ENCODE assay signal across 8 cellular contexts in genomic region chr12:12985817-12986408, GRCh38. TPM values are rescaled to one million over a fixed set of nuclear protein-coding genes. Genes with fewer than 3 reads are reported as not detected.
A peak's percentile ranks its signal among the peaks of the same experiment; 100 is the strongest.
DNase-seq lines count a peak whose midpoint lies in the region; ATAC-seq, FAIRE-seq and TF ChIP-seq lines count a peak whose summit lies in the region.

No MANE protein-coding gene starts in this region.

- peaks cover 21% of the 10 kb centered on the region for H3K4me1 ChIP-seq in Caco-2
- no peaks in the 10 kb centered on the region for H3K4me1 ChIP-seq in HepG2 (ENCODE audit: insufficient read depth, low read length)

- H3K9ac ChIP-seq in HepG2 (ENCODE audit: insufficient read depth, low read depth, low read length): no peak overlapping the region

- H2AFZ ChIP-seq in HepG2 (ENCODE audit: low read length): no peak overlapping the region

- H3K27ac ChIP-seq in HepG2 (ENCODE audit: extremely low read length, insufficient read depth, low read length) (no peak overlapping the region), coronary artery (no peak overlapping the region)

- no peak overlapping the region for H3K4me2 ChIP-seq in HepG2 (ENCODE audit: low read depth, low read length)

- DNase-seq in Caco-2: peak in 1 of 2 experiments; percentile 59
- DNase-seq in HEK293T (ENCODE audit: extremely low spot score): peak; percentile 72
- peak; percentile 11 for DNase-seq in HepG2 (ENCODE audit: low spot score)
- DNase-seq in COR-L47 (lab: John Stamatoyannopoulos, UW): no peak
- no peak for DNase-seq in coronary artery (ENCODE audit: low spot score)
- no peak for DNase-seq in superior temporal gyrus (ENCODE audit: extremely low spot score)

- no peak overlapping the region for H3K27ac Mint-ChIP-seq in Caco-2 (ENCODE audit: unreplicated experiment)
- H3K27ac Mint-ChIP-seq in activated T-helper 17 cell treated with anti-CD3 and anti-CD28 coated beads, Interleukin-2, amount 50 U/mL, for 72 hours: no peak overlapping the region

- peak; percentile 51 for FAIRE-seq in HepG2 (lab: Jason Lieb, UNC)

- TF ChIP-seq CTCF in Caco-2 (IDR thresholded peaks at IDR 0.05; ENCODE audit: insufficient read depth in 1 of 2, low read depth in 1 of 2, low read length in 1 of 2, severe bottlenecking in 1 of 2, unreplicated experiment in 1 of 2) (peak; percentile 63 to 65), HepG2 (CRISPR knock-in tag; IDR thresholded peaks at IDR 0.05) (peak; percentile 60), coronary artery (IDR thresholded peaks at IDR 0.05) (no peak)

- no peaks in the 10 kb centered on the region for H4K20me1 ChIP-seq in HepG2 (ENCODE audit: insufficient read depth, low read length)

- TF ChIP-seq RAD21 in HepG2 (CRISPR knock-in tag; IDR thresholded peaks at IDR 0.05): no peak

- no peak overlapping the region for H3K4me3 Mint-ChIP-seq in Caco-2 (ENCODE audit: unreplicated experiment)
- no peak overlapping the region for H3K4me3 Mint-ChIP-seq in activated T-helper 17 cell treated with anti-CD3 and anti-CD28 coated beads, Interleukin-2, amount 50 U/mL, for 72 hours

- 100% methylated on average over 2 of the region's 4 CpGs for WGBS in HepG2 (ENCODE audit: low lambda C conversion rate)

- H3K4me3 ChIP-seq in Caco-2 (ENCODE audit: low read depth, low read length) (no peak overlapping the region), HepG2 (replicated peaks in 1 of 3; ENCODE audit: insufficient read depth in 1 of 3, low read depth in 2 of 3, low read length in 3 of 3) (no peak overlapping the region), coronary artery (no peak overlapping the region)

- H3K9me3 ChIP-seq in Caco-2: no peaks in the 10 kb centered on the region
- no peaks in the 10 kb centered on the region for H3K9me3 ChIP-seq in HepG2 (ENCODE audit: low read length)

- no peaks in the 10 kb centered on the region for H3K27me3 Mint-ChIP-seq in Caco-2 (ENCODE audit: insufficient read depth, unreplicated experiment)
- H3K27me3 Mint-ChIP-seq in activated T-helper 17 cell treated with anti-CD3 and anti-CD28 coated beads, Interleukin-2, amount 50 U/mL, for 72 hours: no peaks in the 10 kb centered on the region

- POLR2A ChIA-PET in Caco-2 (lab: Charles Lee): no interaction called here
- POLR2A ChIA-PET in HEK293T (lab: Yijun Ruan, JAX): no interaction called here
- POLR2A ChIA-PET in HepG2 (lab: Yijun Ruan, JAX): no interaction called here

- no peaks in the 10 kb centered on the region for H3K79me2 ChIP-seq in HepG2 (ENCODE audit: insufficient read depth, low read length)

- H3K4me1 Mint-ChIP-seq in Caco-2 (ENCODE audit: low read depth, unreplicated experiment): peaks cover 10% of the 10 kb centered on the region
- H3K4me1 Mint-ChIP-seq in activated T-helper 17 cell treated with anti-CD3 and anti-CD28 coated beads, Interleukin-2, amount 50 U/mL, for 72 hours: no peaks in the 10 kb centered on the region

- H3K36me3 ChIP-seq in Caco-2 (ENCODE audit: control insufficient read depth, insufficient read depth, low read length) (peaks cover 9% of the 10 kb centered on the region; the same call in 1 of the 2 replicates), HepG2 (replicated peaks in 1 of 2; ENCODE audit: control insufficient read depth in 1 of 2, insufficient read depth in 2 of 2, low read length in 2 of 2) (peaks cover 19 to 59% of the 10 kb centered on the region in 2 experiments)

- H3K9me3 Mint-ChIP-seq in Caco-2 (ENCODE audit: unreplicated experiment): no peaks in the 10 kb centered on the region
- H3K9me3 Mint-ChIP-seq in activated T-helper 17 cell treated with anti-CD3 and anti-CD28 coated beads, Interleukin-2, amount 50 U/mL, for 72 hours: no peaks in the 10 kb centered on the region

- CTCF ChIA-PET in Caco-2 (lab: Charles Lee): interaction anchor here (0.6 to 1.5 kb wide), 7 partner anchors 10 to 240 kb away, joined by 3 to 10 read pairs (median 3); no protein-coding TSS in a partner anchor
- CTCF ChIA-PET in HEK293T (lab: Yijun Ruan, JAX): interaction anchor here (0.6 to 2.5 kb wide), 15 partner anchors 9 to 228 kb away, joined by 3 to 17 read pairs (median 3); no protein-coding TSS in a partner anchor
- CTCF ChIA-PET in HepG2 (lab: Yijun Ruan, JAX; ENCODE audit: low intra/inter-chr PET ratio, low total read pairs): interaction anchor here (1.1 kb wide), 1 partner anchor 226 kb away, joined by 4 read pairs; no protein-coding TSS in a partner anchor

- in situ Hi-C loops in HepG2 (cut with HindIII; ENCODE audit: extremely low pct_ligation_motif_present, low pct_unique_long_range_greater_than_20kb): no loop called here

- peak; percentile 65 for ATAC-seq in activated T-helper 17 cell treated with anti-CD3 and anti-CD28 coated beads, Interleukin-2, amount 50 U/mL, for 72 hours (replicated peaks)
- ATAC-seq in HepG2 (peak; percentile 99), HG03159 (IDR thresholded peaks at IDR 0.05; ENCODE audit: unreplicated experiment) (no peak)

- TF ChIP-seq EP300 in HepG2 (IDR thresholded peaks at IDR 0.05; ENCODE audit: low read depth in 2 of 2, low read length in 2 of 2) (no peak), HepG2 (CRISPR knock-in tag; IDR thresholded peaks at IDR 0.05; ENCODE audit: borderline replicate concordance) (no peak)

- H3K27me3 ChIP-seq in Caco-2 (replicated peaks; ENCODE audit: control insufficient read depth, insufficient read depth, low read length) (no peaks in the 10 kb centered on the region), HepG2 (ENCODE audit: control insufficient read depth in 1 of 2, insufficient read depth in 2 of 2, low read length in 2 of 2) (no peaks in the 10 kb centered on the region)

- BruUV-seq in Caco-2 (replicated peaks; lab: Mats Ljungman, UMichigan) (no TSS peak), HepG2 (replicated peaks; lab: Mats Ljungman, UMichigan) (no TSS peak)

- intact Hi-C loops in Caco-2 (cut with micrococcal nuclease; ENCODE audit: unreplicated experiment): no loop called here
- intact Hi-C loops in HepG2 (cut with micrococcal nuclease; ENCODE audit: unreplicated experiment): loop anchor here (2.0 kb wide), 1 partner anchor 227 kb away; no protein-coding TSS in a partner anchor

- TF ChIP-seq POLR2A in HepG2 (IDR thresholded peaks at IDR 0.05; ENCODE audit: insufficient read depth in 1 of 2, low read depth in 2 of 2, low read length in 2 of 2): no peak

- peaks cover 16% of the 10 kb centered on the region for H3K36me3 Mint-ChIP-seq in Caco-2 (ENCODE audit: insufficient read depth, unreplicated experiment)
- peaks cover 35% of the 10 kb centered on the region for H3K36me3 Mint-ChIP-seq in activated T-helper 17 cell treated with anti-CD3 and anti-CD28 coated beads, Interleukin-2, amount 50 U/mL, for 72 hours (ENCODE audit: low read depth)

RNA-seq across cellular contexts. Expression of gene HEBP1, which starts 14.2 kb away (rescaled TPM):
- total RNA-seq in Caco-2 (2022) (55.2 and 55.8 TPM in 2 replicates), HepG2 (2016; rRNA removed; fragmentation: Illumina TruSeq; extraction: Trizol) (7.8 and 19.0 TPM in 2 replicates)
- total RNA-seq in activated T-helper 17 cell treated with anti-CD3 and anti-CD28 coated beads, Interleukin-2, amount 50 U/mL, for 72 hours: 10 to 100 TPM; 14.4 to 16.3 TPM
- 2.1 and 2.4 TPM in 2 replicates for total RNA-seq in HepG2 (2016; cell fraction: cytosol; rRNA removed; fragmentation: Illumina TruSeq; extraction: Trizol; ENCODE audit: low read depth)
- total RNA-seq in HepG2 (2016; cell fraction: insoluble cytoplasmic fraction; rRNA removed; fragmentation: Illumina TruSeq; extraction: Trizol): 6.6 and 16.8 TPM in 2 replicates
- 9.1 and 9.3 TPM in 2 replicates for total RNA-seq in HepG2 (2016; cell fraction: membrane; rRNA removed; fragmentation: Illumina TruSeq; extraction: Trizol)
- 10.8 and 15.9 TPM in 2 replicates for total RNA-seq in HepG2 (2016; cell fraction: nucleus; rRNA removed; fragmentation: Illumina TruSeq; extraction: Trizol)
- 9.4 and 11.0 TPM in 2 replicates for polyA plus RNA-seq in HepG2 (2011; rRNA removed)
- polyA plus RNA-seq in HepG2 (2011; cell fraction: cytosol; rRNA removed): 10.9 and 12.3 TPM in 2 replicates
- polyA plus RNA-seq in HepG2 (2011; cell fraction: nucleus; rRNA removed): 5.4 and 6.6 TPM in 2 replicates
- 27.4 and 34.8 TPM in 2 replicates for polyA plus RNA-seq in HepG2 (2012)
- polyA plus RNA-seq in HepG2 (2016; cell fraction: cytosol; fragmentation: Illumina TruSeq; extraction: Trizol; ENCODE audit: low read depth): 14.7 and 15.9 TPM in 2 replicates
- polyA plus RNA-seq in HepG2 (2016; cell fraction: insoluble cytoplasmic fraction; fragmentation: Illumina TruSeq; extraction: Trizol; ENCODE audit: low read depth): 48.5 and 53.2 TPM in 2 replicates
- 23.9 TPM in 2 replicates for polyA plus RNA-seq in HepG2 (2016; cell fraction: membrane; fragmentation: Illumina TruSeq; extraction: Trizol; ENCODE audit: low read depth)
- 33.3 and 37.3 TPM in 2 replicates for polyA plus RNA-seq in HepG2 (2016; cell fraction: nucleus; fragmentation: Illumina TruSeq; extraction: Trizol; ENCODE audit: insufficient read depth, low read depth)
- polyA minus RNA-seq in HepG2 (2011; rRNA and poly(A)+ RNA removed; ENCODE audit: low replicate concordance): 10.4 and 24.7 TPM in 2 replicates
- polyA minus RNA-seq in HepG2 (2011; cell fraction: cytosol; rRNA and poly(A)+ RNA removed): 12.1 and 17.4 TPM in 2 replicates
- polyA minus RNA-seq in HepG2 (2011; cell fraction: nucleus; rRNA and poly(A)+ RNA removed): 6.2 and 7.6 TPM in 2 replicates

RNA-seq across cellular contexts. Expression of gene GPRC5D, which starts 33.9 kb away (rescaled TPM):
- total RNA-seq in Caco-2 (2022) (not detected in 2 replicates), HepG2 (2016; rRNA removed; fragmentation: Illumina TruSeq; extraction: Trizol) (not detected in 2 replicates)
- total RNA-seq in activated T-helper 17 cell treated with anti-CD3 and anti-CD28 coated beads, Interleukin-2, amount 50 U/mL, for 72 hours: not detected
- total RNA-seq in HepG2 (2016; cell fraction: cytosol; rRNA removed; fragmentation: Illumina TruSeq; extraction: Trizol; ENCODE audit: low read depth): not detected in 2 replicates
- total RNA-seq in HepG2 (2016; cell fraction: insoluble cytoplasmic fraction; rRNA removed; fragmentation: Illumina TruSeq; extraction: Trizol): not detected in 2 replicates
- total RNA-seq in HepG2 (2016; cell fraction: membrane; rRNA removed; fragmentation: Illumina TruSeq; extraction: Trizol): not detected in 2 replicates
- total RNA-seq in HepG2 (2016; cell fraction: nucleus; rRNA removed; fragmentation: Illumina TruSeq; extraction: Trizol): not detected in 2 replicates
- not detected in 2 replicates for polyA plus RNA-seq in HepG2 (2011; rRNA removed)
- 0.12 TPM in 1 of 2 replicates, not detected in the other for polyA plus RNA-seq in HepG2 (2011; cell fraction: cytosol; rRNA removed)
- polyA plus RNA-seq in HepG2 (2011; cell fraction: nucleus; rRNA removed): not detected in 2 replicates
- polyA plus RNA-seq in HepG2 (2012): 0.31 and 0.55 TPM in 2 replicates
- not detected in 2 replicates for polyA plus RNA-seq in HepG2 (2016; cell fraction: cytosol; fragmentation: Illumina TruSeq; extraction: Trizol; ENCODE audit: low read depth)
- polyA plus RNA-seq in HepG2 (2016; cell fraction: insoluble cytoplasmic fraction; fragmentation: Illumina TruSeq; extraction: Trizol; ENCODE audit: low read depth): not detected in 2 replicates
- not detected in 2 replicates for polyA plus RNA-seq in HepG2 (2016; cell fraction: membrane; fragmentation: Illumina TruSeq; extraction: Trizol; ENCODE audit: low read depth)
- not detected in 2 replicates for polyA plus RNA-seq in HepG2 (2016; cell fraction: nucleus; fragmentation: Illumina TruSeq; extraction: Trizol; ENCODE audit: insufficient read depth, low read depth)
- polyA minus RNA-seq in HepG2 (2011; rRNA and poly(A)+ RNA removed; ENCODE audit: low replicate concordance): not detected in 2 replicates
- polyA minus RNA-seq in HepG2 (2011; cell fraction: cytosol; rRNA and poly(A)+ RNA removed): not detected in 2 replicates
- polyA minus RNA-seq in HepG2 (2011; cell fraction: nucleus; rRNA and poly(A)+ RNA removed): not detected in 2 replicates

RNA-seq across cellular contexts. Expression of gene FAM234B, which starts 58.3 kb away (rescaled TPM):
- total RNA-seq in Caco-2 (2022) (11.2 and 11.4 TPM in 2 replicates), HepG2 (2016; rRNA removed; fragmentation: Illumina TruSeq; extraction: Trizol) (4.2 and 7.8 TPM in 2 replicates)
- total RNA-seq in activated T-helper 17 cell treated with anti-CD3 and anti-CD28 coated beads, Interleukin-2, amount 50 U/mL, for 72 hours: 10 to 100 TPM in 1 of 2 donors, 1 to 10 TPM in 1; 9.7 to 14.7 TPM
- 0.81 and 1.1 TPM in 2 replicates for total RNA-seq in HepG2 (2016; cell fraction: cytosol; rRNA removed; fragmentation: Illumina TruSeq; extraction: Trizol; ENCODE audit: low read depth)
- 4.7 and 7.7 TPM in 2 replicates for total RNA-seq in HepG2 (2016; cell fraction: insoluble cytoplasmic fraction; rRNA removed; fragmentation: Illumina TruSeq; extraction: Trizol)
- total RNA-seq in HepG2 (2016; cell fraction: membrane; rRNA removed; fragmentation: Illumina TruSeq; extraction: Trizol): 2.1 and 2.3 TPM in 2 replicates
- 7.5 and 9.0 TPM in 2 replicates for total RNA-seq in HepG2 (2016; cell fraction: nucleus; rRNA removed; fragmentation: Illumina TruSeq; extraction: Trizol)
- polyA plus RNA-seq in HepG2 (2011; rRNA removed): 10.3 and 13.8 TPM in 2 replicates
- polyA plus RNA-seq in HepG2 (2011; cell fraction: cytosol; rRNA removed): 8.2 and 8.5 TPM in 2 replicates
- polyA plus RNA-seq in HepG2 (2011; cell fraction: nucleus; rRNA removed): 5.0 and 5.6 TPM in 2 replicates
- polyA plus RNA-seq in HepG2 (2012): 6.4 and 6.6 TPM in 2 replicates
- polyA plus RNA-seq in HepG2 (2016; cell fraction: cytosol; fragmentation: Illumina TruSeq; extraction: Trizol; ENCODE audit: low read depth): 0.17 and 0.25 TPM in 2 replicates
- 1.9 and 2.1 TPM in 2 replicates for polyA plus RNA-seq in HepG2 (2016; cell fraction: insoluble cytoplasmic fraction; fragmentation: Illumina TruSeq; extraction: Trizol; ENCODE audit: low read depth)
- polyA plus RNA-seq in HepG2 (2016; cell fraction: membrane; fragmentation: Illumina TruSeq; extraction: Trizol; ENCODE audit: low read depth): 0.42 and 0.52 TPM in 2 replicates
- polyA plus RNA-seq in HepG2 (2016; cell fraction: nucleus; fragmentation: Illumina TruSeq; extraction: Trizol; ENCODE audit: insufficient read depth, low read depth): 5.1 and 6.7 TPM in 2 replicates
- 17.2 and 40.0 TPM in 2 replicates for polyA minus RNA-seq in HepG2 (2011; rRNA and poly(A)+ RNA removed; ENCODE audit: low replicate concordance)
- polyA minus RNA-seq in HepG2 (2011; cell fraction: cytosol; rRNA and poly(A)+ RNA removed): 14.2 and 15.6 TPM in 2 replicates
- polyA minus RNA-seq in HepG2 (2011; cell fraction: nucleus; rRNA and poly(A)+ RNA removed): 15.6 and 20.3 TPM in 2 replicates

Comparison
In these comparisons a context has a peak if more than half of its experiments do, and no peak if none do; other contexts are left out.
1. DNase-seq: peak in HEK293T (single experiment) and HepG2 (single experiment); none in COR-L47 (single experiment), coronary artery (single experiment) and superior temporal gyrus (single experiment).